18 cellular contexts compared by ENCODE assay signal in the genomic region with DNA sequence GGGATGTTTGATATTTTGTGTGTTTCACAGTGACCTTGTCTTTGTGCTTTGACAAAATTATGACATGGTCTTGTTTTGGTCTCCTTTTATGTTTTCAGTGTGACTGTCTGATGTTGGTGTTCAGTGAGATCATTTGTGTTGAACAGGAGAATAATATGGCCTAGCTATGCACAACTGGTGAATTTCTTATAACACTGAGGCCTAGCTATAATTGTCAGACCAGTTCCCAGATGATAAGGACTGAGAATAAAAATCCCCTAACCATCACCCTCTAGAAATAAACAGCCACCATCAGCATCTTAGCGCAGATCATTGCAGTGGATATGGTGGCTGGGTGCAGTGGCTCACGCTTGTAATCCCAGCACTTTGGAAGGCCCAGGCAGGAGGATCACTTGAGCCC.
DNase-seq lines count a peak whose midpoint lies in the region; ATAC-seq, FAIRE-seq and TF ChIP-seq lines count a peak whose summit lies in the region.
"Had no signal": no experiment of that assay in that cellular context is flagged by ENCODE, and none has a peak within 500 bp of the region (broad histone marks: within the 10 kb centered on the region; RNA-seq: fewer than 3 reads in every experiment).

No MANE protein-coding gene starts in this region.

- no peak for TF ChIP-seq POLR2A in H54 (IDR thresholded peaks at IDR 0.05; ENCODE audit: low read depth, low read length)
- TF ChIP-seq POLR2A in tibial nerve (IDR thresholded peaks at IDR 0.05) = no peak

- H3K27me3 Mint-ChIP-seq in activated T-cell treated with anti-CD3 and anti-CD28 coated beads, Interleukin-2, amount 50 U/mL, for 72 hours (ENCODE audit: low read depth) = no peaks in the 10 kb centered on the region
- H3K27me3 Mint-ChIP-seq in activated T-cell treated with anti-CD3 and anti-CD28 coated beads, Interleukin-2, amount 50 U/mL, for 4 hours (ENCODE audit: low read depth) = no peaks in the 10 kb centered on the region
- H3K27me3 Mint-ChIP-seq in activated B cell treated with CpG ODN at 0.5 μM for 24 hours = no peaks in the 10 kb centered on the region
- H3K27me3 Mint-ChIP-seq: CD4-positive, alpha-beta memory T cell had no signal

- POLR2A ChIA-PET in activated B cell treated with CpG ODN at 0.5 μM for 24 hours (lab: Charles Lee) = no interaction called here

- no peaks in the 10 kb centered on the region for H3K9me3 ChIP-seq in colonic mucosa
- H3K9me3 ChIP-seq in tibial nerve = no peaks in the 10 kb centered on the region
- H3K9me3 ChIP-seq: BE2C, HAP-1 had no signal

- FAIRE-seq in H54 (lab: Jason Lieb, UNC) = peak; percentile 27
- FAIRE-seq: A204.1, D721Med, G401.6 had no signal

- WGBS in tibial nerve, 2 donors = 90 to 100% methylated on average over 2 of the region's 2 CpGs

- no peak for DNase-seq in activated T-cell treated with anti-CD3 and anti-CD28 coated beads, Interleukin-2, amount 50 U/mL, for 72 hours
- no peak for DNase-seq in activated T-cell treated with anti-CD3 and anti-CD28 coated beads, Interleukin-2, amount 50 U/mL, for 4 hours
- DNase-seq in H54 (ENCODE audit: insufficient read length, low spot score) (no peak), activated B cell treated with CpG ODN at 0.5 μM for 24 hours (no peak), foreskin keratinocyte (no peak), D341Med (ENCODE audit: low spot score) (no peak), colonic mucosa (no peak), tibial nerve (ENCODE audit: low spot score in 2 of 2) (no peak)
- DNase-seq: BE2C; CD4-positive, alpha-beta memory T cell; DMS153; DMS79 treated with DMSO at 0.1 percent for 48 hours; GOT3 had no signal

- no peak for TF ChIP-seq EP300 in tibial nerve (IDR thresholded peaks at IDR 0.05)

- H3K4me1 Mint-ChIP-seq in activated T-cell treated with anti-CD3 and anti-CD28 coated beads, Interleukin-2, amount 50 U/mL, for 72 hours (ENCODE audit: low read depth) = peaks cover 22% of the 10 kb centered on the region
- peaks cover 8% of the 10 kb centered on the region for H3K4me1 Mint-ChIP-seq in activated T-cell treated with anti-CD3 and anti-CD28 coated beads, Interleukin-2, amount 50 U/mL, for 4 hours (ENCODE audit: low read depth)
- no peaks in the 10 kb centered on the region for H3K4me1 Mint-ChIP-seq in activated B cell treated with CpG ODN at 0.5 μM for 24 hours
- H3K4me1 Mint-ChIP-seq: CD4-positive, alpha-beta memory T cell had no signal

- TF ChIP-seq CTCF in activated B cell treated with CpG ODN at 0.5 μM for 24 hours (IDR thresholded peaks at IDR 0.05) (no peak), foreskin keratinocyte (conservative IDR thresholded peaks at IDR 0.05) (no peak), colonic mucosa (IDR thresholded peaks at IDR 0.05) (no peak), tibial nerve (IDR thresholded peaks at IDR 0.05) (no peak)

- H3K4me1 ChIP-seq in foreskin keratinocyte (peaks cover 23% of the 10 kb centered on the region), colonic mucosa (no peaks in the 10 kb centered on the region), tibial nerve (no peaks in the 10 kb centered on the region)
- H3K4me1 ChIP-seq: BE2C, HAP-1 had no signal

- no peaks in the 10 kb centered on the region for H3K27me3 ChIP-seq in foreskin keratinocyte
- no peaks in the 10 kb centered on the region for H3K27me3 ChIP-seq in colonic mucosa
- no peaks in the 10 kb centered on the region for H3K27me3 ChIP-seq in tibial nerve
- H3K27me3 ChIP-seq: BE2C had no signal

- intact Hi-C loops in activated B cell treated with CpG ODN at 0.5 μM for 24 hours (cut with micrococcal nuclease) = no loop called here
- intact Hi-C loops in colonic mucosa (cut with DNase I) = no loop called here

- H3K9me3 Mint-ChIP-seq in activated T-cell treated with anti-CD3 and anti-CD28 coated beads, Interleukin-2, amount 50 U/mL, for 72 hours = no peaks in the 10 kb centered on the region
- H3K9me3 Mint-ChIP-seq in activated T-cell treated with anti-CD3 and anti-CD28 coated beads, Interleukin-2, amount 50 U/mL, for 4 hours = no peaks in the 10 kb centered on the region
- no peaks in the 10 kb centered on the region for H3K9me3 Mint-ChIP-seq in activated B cell treated with CpG ODN at 0.5 μM for 24 hours
- H3K9me3 Mint-ChIP-seq: CD4-positive, alpha-beta memory T cell had no signal

- no peak overlapping the region for H3K4me3 ChIP-seq in colonic mucosa
- no peak overlapping the region for H3K4me3 ChIP-seq in tibial nerve
- H3K4me3 ChIP-seq: HAP-1 had no signal

- H3K4me3 Mint-ChIP-seq in activated T-cell treated with anti-CD3 and anti-CD28 coated beads, Interleukin-2, amount 50 U/mL, for 72 hours = peak overlapping the region in 1 of 2 donors; percentile 41
- no peak overlapping the region for H3K4me3 Mint-ChIP-seq in activated T-cell treated with anti-CD3 and anti-CD28 coated beads, Interleukin-2, amount 50 U/mL, for 4 hours
- H3K4me3 Mint-ChIP-seq in activated B cell treated with CpG ODN at 0.5 μM for 24 hours = no peak overlapping the region
- H3K4me3 Mint-ChIP-seq: CD4-positive, alpha-beta memory T cell had no signal

- H3K27ac ChIP-seq in foreskin keratinocyte (peak overlapping the region; percentile 22), colonic mucosa (no peak overlapping the region), tibial nerve (no peak overlapping the region)
- H3K27ac ChIP-seq: C4-2B had no signal

- H3K9ac ChIP-seq in colonic mucosa (ENCODE audit: low read depth in 2 of 2, low read length in 2 of 2) = no peak overlapping the region

- CTCF ChIA-PET in activated B cell treated with CpG ODN at 0.5 μM for 24 hours (lab: Charles Lee) = no interaction called here

- H3K27ac Mint-ChIP-seq in activated T-cell treated with anti-CD3 and anti-CD28 coated beads, Interleukin-2, amount 50 U/mL, for 72 hours = peak overlapping the region; percentile 30
- peak overlapping the region; percentile 9 for H3K27ac Mint-ChIP-seq in activated B cell treated with CpG ODN at 0.5 μM for 24 hours

- peak; percentile 40 to 62 for ATAC-seq in activated T-cell treated with anti-CD3 and anti-CD28 coated beads, Interleukin-2, amount 50 U/mL, for 72 hours (replicated peaks in 1 of 2)
- no peak for ATAC-seq in activated T-cell treated with anti-CD3 and anti-CD28 coated beads, Interleukin-2, amount 50 U/mL, for 4 hours
- no peak for ATAC-seq in activated B cell treated with CpG ODN at 0.5 μM for 24 hours (ENCODE audit: low read depth)
- no peak for ATAC-seq in foreskin keratinocyte

- H3K36me3 ChIP-seq in colonic mucosa (no peaks in the 10 kb centered on the region), tibial nerve (peaks cover 0 to 36% (median 0%) of the 10 kb centered on the region in 3 donors)
- H3K36me3 ChIP-seq: BE2C had no signal

- H3K36me3 Mint-ChIP-seq in activated T-cell treated with anti-CD3 and anti-CD28 coated beads, Interleukin-2, amount 50 U/mL, for 72 hours (ENCODE audit: insufficient read depth in 2 of 2) = peaks cover 0 to 7% of the 10 kb centered on the region in 2 donors
- peaks cover 34% of the 10 kb centered on the region for H3K36me3 Mint-ChIP-seq in activated T-cell treated with anti-CD3 and anti-CD28 coated beads, Interleukin-2, amount 50 U/mL, for 4 hours (ENCODE audit: insufficient read depth)
- H3K36me3 Mint-ChIP-seq in activated B cell treated with CpG ODN at 0.5 μM for 24 hours (ENCODE audit: low read depth) = peaks cover 64% of the 10 kb centered on the region

Comparison
In these comparisons a context has a peak if more than half of its experiments do, and no peak if none do; other contexts are left out.
1. ATAC-seq: peak in activated T-cell treated with anti-CD3 and anti-CD28 coated beads, Interleukin-2, amount 50 U/mL, for 72 hours (2 of 2); none in activated T-cell treated with anti-CD3 and anti-CD28 coated beads, Interleukin-2, amount 50 U/mL, for 4 hours (0 of 2), activated B cell treated with CpG ODN at 0.5 μM for 24 hours (single experiment) and foreskin keratinocyte (single experiment).